Comparison of ENCODE assay signal across 20 cellular contexts in the genomic region with DNA sequence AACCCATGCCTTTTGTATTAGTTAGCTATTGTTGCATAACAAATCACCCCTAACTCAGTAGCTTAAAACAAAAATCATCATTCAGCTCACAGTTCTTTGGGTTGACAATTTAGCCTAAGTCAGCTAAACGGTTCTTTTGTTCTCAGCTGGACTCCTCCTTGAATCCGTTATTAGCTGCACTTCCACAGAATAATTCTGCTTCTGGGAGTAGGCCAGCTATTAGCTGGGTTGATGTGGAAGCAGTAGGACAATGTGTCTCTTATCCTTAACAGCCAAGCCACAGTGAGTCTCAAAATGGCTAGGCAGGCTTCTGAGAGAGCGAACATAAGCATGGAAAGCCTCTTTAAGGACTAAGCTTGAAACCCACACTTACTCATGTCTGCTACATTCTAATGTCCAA. TPM values are rescaled to one million over a fixed set of nuclear protein-coding genes. Genes with fewer than 3 reads are reported as not detected.
DNase-seq lines count a peak whose midpoint lies in the region; ATAC-seq lines count a peak whose summit lies in the region.
"Had no signal": no experiment of that assay in that cellular context is flagged by ENCODE, and none has a peak within 500 bp of the region (broad histone marks: within the 10 kb centered on the region; RNA-seq: fewer than 3 reads in every experiment).

No MANE protein-coding gene starts in this region.

- H3K27me3 ChIP-seq in MG63: no peaks in the 10 kb centered on the region

- H3K9me3 ChIP-seq in MG63: no peaks in the 10 kb centered on the region

- no peaks in the 10 kb centered on the region for H3K36me3 ChIP-seq in MG63

- peak; percentile 49 for ATAC-seq in GM19023 (IDR thresholded peaks at IDR 0.05; ENCODE audit: unreplicated experiment)
- ATAC-seq: K562 had no signal

- peak overlapping the region; percentile 22 for H3K27ac ChIP-seq in caudate nucleus (ENCODE audit: low read depth, low read length)
- H3K27ac ChIP-seq: C4-2B had no signal

- DNase-seq in caudate nucleus (lab: John Stamatoyannopoulos, UW) (peak in 38 of 61 donors; percentile 0 to 71 (median 22)), midbrain (lab: John Stamatoyannopoulos, UW) (peak; percentile 63), putamen (ENCODE audit: low spot score) (peak; percentile 85), NCI-H1436 treated with DMSO at 0.1 percent for 48 hours (lab: John Stamatoyannopoulos, UW) (no peak), MG63 (no peak)
- DNase-seq in activated effector memory CD4-positive, alpha-beta T cell treated with anti-CD3 and anti-CD28 coated beads, Interleukin-2, amount 50 U/mL, for 16 hours: no peak
- DNase-seq in effector CD8-positive, alpha-beta T cell (lab: John Stamatoyannopoulos, UW): no peak
- DNase-seq: ACHN, DMS79, H7, HFFc6, NCI-H1417, NCI-H187 treated with DMSO at 0.1 percent for 48 hours, NCI-H526 treated with DMSO at 0.1 percent for 48 hours, OCI-M1, Right ventricle myocardium superior, SW 1271 had no signal

- H3K4me3 ChIP-seq in MG63: no peak overlapping the region
- H3K4me3 ChIP-seq: K562 had no signal

RNA-seq across cellular contexts. Expression of gene ARPP21, which starts 42.7 kb away (rescaled TPM):
- not detected in 2 replicates for total RNA-seq in MG63 (2014; rRNA removed; shearing (Covaris generic); ENCODE audit: low replicate concordance)
- total RNA-seq: H7, HFFc6, K562, Right ventricle myocardium superior had no signal

Comparison
In these comparisons a context has a peak if more than half of its experiments do, and no peak if none do; other contexts are left out.
1. DNase-seq: peak in caudate nucleus (38 of 61), midbrain (single experiment) and putamen (single experiment); none in NCI-H1436 treated with DMSO at 0.1 percent for 48 hours (single experiment), MG63 (single experiment), activated effector memory CD4-positive, alpha-beta T cell treated with anti-CD3 and anti-CD28 coated beads, Interleukin-2, amount 50 U/mL, for 16 hours (single experiment) and effector CD8-positive, alpha-beta T cell (single experiment).